In genomic region chr12:3129301-3130052, GRCh38 we compare ENCODE assay signal across 8 cellular contexts. TPM values are rescaled to one million over a fixed set of nuclear protein-coding genes. Genes with fewer than 3 reads are reported as not detected.
DNase-seq lines count a peak whose midpoint lies in the region; ATAC-seq and TF ChIP-seq lines count a peak whose summit lies in the region.

No MANE protein-coding gene starts in this region.

- H3K4me3 ChIP-seq in suprapubic skin = no peak overlapping the region

- H3K9me3 ChIP-seq in suprapubic skin = no peaks in the 10 kb centered on the region

- no peak overlapping the region for H3K27ac ChIP-seq in suprapubic skin

- H3K9me3 Mint-ChIP-seq in activated CD8-positive, alpha-beta T cell treated with anti-CD3 and anti-CD28 coated beads, Interleukin-2, amount 10 ng/mL, durations not matched to agents 7 days and 5 days (ENCODE audit: insufficient read depth) = no peaks in the 10 kb centered on the region
- peaks cover 2% of the 10 kb centered on the region for H3K9me3 Mint-ChIP-seq in memory B cell
- H3K9me3 Mint-ChIP-seq in glutamatergic neuron (ENCODE audit: unreplicated experiment) = peaks cover 2% of the 10 kb centered on the region

- H3K4me1 ChIP-seq in suprapubic skin = peaks cover 21% of the 10 kb centered on the region

- no peaks in the 10 kb centered on the region for H3K36me3 ChIP-seq in suprapubic skin

- whole genome bisulfite sequencing in suprapubic skin = 78% methylated on average over 12 of the region's 12 CpGs

- TF ChIP-seq CTCF in suprapubic skin (IDR thresholded peaks at IDR 0.05) (no peak), glutamatergic neuron (IDR thresholded peaks at IDR 0.05; ENCODE audit: partially characterized antibody, unreplicated experiment) (no peak)

- no peak for TF ChIP-seq EP300 in suprapubic skin (IDR thresholded peaks at IDR 0.05)

- POLR2A ChIA-PET in activated CD8-positive, alpha-beta T cell treated with anti-CD3 and anti-CD28 coated beads, Interleukin-2, amount 10 ng/mL, durations not matched to agents 7 days and 5 days (lab: Charles Lee) = no interaction called here

- peak overlapping the region; percentile 39 for H3K27ac Mint-ChIP-seq in activated CD8-positive, alpha-beta T cell treated with anti-CD3 and anti-CD28 coated beads, Interleukin-2, amount 10 ng/mL, durations not matched to agents 7 days and 5 days
- H3K27ac Mint-ChIP-seq in memory B cell = no peak overlapping the region
- no peak overlapping the region for H3K27ac Mint-ChIP-seq in glutamatergic neuron (ENCODE audit: unreplicated experiment)

- peaks cover 21% of the 10 kb centered on the region for H3K4me1 Mint-ChIP-seq in activated CD8-positive, alpha-beta T cell treated with anti-CD3 and anti-CD28 coated beads, Interleukin-2, amount 10 ng/mL, durations not matched to agents 7 days and 5 days (ENCODE audit: low read depth)
- H3K4me1 Mint-ChIP-seq in memory B cell = peaks cover 10% of the 10 kb centered on the region
- H3K4me1 Mint-ChIP-seq in glutamatergic neuron (ENCODE audit: low read depth, unreplicated experiment) = peaks cover 36% of the 10 kb centered on the region

- TF ChIP-seq POLR2A in suprapubic skin (IDR thresholded peaks at IDR 0.05) = no peak

- H3K27me3 Mint-ChIP-seq in activated CD8-positive, alpha-beta T cell treated with anti-CD3 and anti-CD28 coated beads, Interleukin-2, amount 10 ng/mL, durations not matched to agents 7 days and 5 days (ENCODE audit: low read depth) = peaks cover 58% of the 10 kb centered on the region
- H3K27me3 Mint-ChIP-seq in memory B cell = peaks cover 20% of the 10 kb centered on the region
- H3K27me3 Mint-ChIP-seq in glutamatergic neuron (ENCODE audit: unreplicated experiment) = peaks cover 5% of the 10 kb centered on the region

- ATAC-seq in activated CD8-positive, alpha-beta T cell treated with anti-CD3 and anti-CD28 coated beads, Interleukin-2, amount 10 ng/mL, durations not matched to agents 7 days and 5 days = peak; percentile 44
- peak; percentile 62 for ATAC-seq in memory B cell (ENCODE audit: low read depth)

- H3K4me3 Mint-ChIP-seq in activated CD8-positive, alpha-beta T cell treated with anti-CD3 and anti-CD28 coated beads, Interleukin-2, amount 10 ng/mL, durations not matched to agents 7 days and 5 days = no peak overlapping the region
- H3K4me3 Mint-ChIP-seq in memory B cell = no peak overlapping the region
- no peak overlapping the region for H3K4me3 Mint-ChIP-seq in glutamatergic neuron (ENCODE audit: unreplicated experiment)

- CTCF ChIA-PET in activated CD8-positive, alpha-beta T cell treated with anti-CD3 and anti-CD28 coated beads, Interleukin-2, amount 10 ng/mL, durations not matched to agents 7 days and 5 days (lab: Charles Lee) = interaction anchor here (1.0 to 1.6 kb wide), 3 partner anchors 56 to 171 kb away, joined by 3 to 7 read pairs (median 4); no protein-coding TSS in a partner anchor

- H3K27me3 ChIP-seq in suprapubic skin = no peaks in the 10 kb centered on the region

- H3K36me3 Mint-ChIP-seq in activated CD8-positive, alpha-beta T cell treated with anti-CD3 and anti-CD28 coated beads, Interleukin-2, amount 10 ng/mL, durations not matched to agents 7 days and 5 days (ENCODE audit: low read depth) = no peaks in the 10 kb centered on the region
- H3K36me3 Mint-ChIP-seq in memory B cell = no peaks in the 10 kb centered on the region
- H3K36me3 Mint-ChIP-seq in glutamatergic neuron (ENCODE audit: unreplicated experiment) = peaks cover 5% of the 10 kb centered on the region

- DNase-seq in GDM1 (lab: John Stamatoyannopoulos, UW) (peak; percentile 68), Kasumi-1 (lab: John Stamatoyannopoulos, UW) (peak; percentile 1 to 4), memory B cell (ENCODE audit: low spot score in 2 of 2) (no peak), suprapubic skin (ENCODE audit: low spot score in 2 of 2) (no peak), glutamatergic neuron (no peak), cerebellar nuclear complex (lab: John Stamatoyannopoulos, UW) (no peak), NCI-H187 (lab: John Stamatoyannopoulos, UW) (no peak)
- peak; percentile 56 for DNase-seq in activated CD8-positive, alpha-beta T cell treated with anti-CD3 and anti-CD28 coated beads, Interleukin-2, amount 10 ng/mL, durations not matched to agents 7 days and 5 days

RNA-seq across cellular contexts. Expression of gene TSPAN9, which starts 52.3 kb away (rescaled TPM):
- total RNA-seq in activated CD8-positive, alpha-beta T cell treated with anti-CD3 and anti-CD28 coated beads, Interleukin-2, amount 10 ng/mL, durations not matched to agents 7 days and 5 days = not detected
- 10 to 100 TPM; 27.8 to 47.2 (median 34.3) TPM for total RNA-seq in suprapubic skin
- 142 TPM for total RNA-seq in glutamatergic neuron (ENCODE audit: unreplicated experiment)

Comparison
In these comparisons a context has a peak if more than half of its experiments do, and no peak if none do; other contexts are left out.
1. DNase-seq: peak in GDM1 (single experiment), Kasumi-1 (2 of 2) and activated CD8-positive, alpha-beta T cell treated with anti-CD3 and anti-CD28 coated beads, Interleukin-2, amount 10 ng/mL, durations not matched to agents 7 days and 5 days (single experiment); none in memory B cell (0 of 2), suprapubic skin (0 of 2), glutamatergic neuron (single experiment), cerebellar nuclear complex (0 of 2) and NCI-H187 (0 of 2).
2. RNA of gene TSPAN9, which starts 52.3 kb away (total RNA-seq): 142 TPM in glutamatergic neuron (single experiment) and 27.8 to 47.2 TPM in suprapubic skin; not detected in activated CD8-positive, alpha-beta T cell treated with anti-CD3 and anti-CD28 coated beads, Interleukin-2, amount 10 ng/mL, durations not matched to agents 7 days and 5 days; every median in the first group is over 10 times any median in the second.